8 cellular contexts compared by ENCODE assay signal in the genomic region with DNA sequence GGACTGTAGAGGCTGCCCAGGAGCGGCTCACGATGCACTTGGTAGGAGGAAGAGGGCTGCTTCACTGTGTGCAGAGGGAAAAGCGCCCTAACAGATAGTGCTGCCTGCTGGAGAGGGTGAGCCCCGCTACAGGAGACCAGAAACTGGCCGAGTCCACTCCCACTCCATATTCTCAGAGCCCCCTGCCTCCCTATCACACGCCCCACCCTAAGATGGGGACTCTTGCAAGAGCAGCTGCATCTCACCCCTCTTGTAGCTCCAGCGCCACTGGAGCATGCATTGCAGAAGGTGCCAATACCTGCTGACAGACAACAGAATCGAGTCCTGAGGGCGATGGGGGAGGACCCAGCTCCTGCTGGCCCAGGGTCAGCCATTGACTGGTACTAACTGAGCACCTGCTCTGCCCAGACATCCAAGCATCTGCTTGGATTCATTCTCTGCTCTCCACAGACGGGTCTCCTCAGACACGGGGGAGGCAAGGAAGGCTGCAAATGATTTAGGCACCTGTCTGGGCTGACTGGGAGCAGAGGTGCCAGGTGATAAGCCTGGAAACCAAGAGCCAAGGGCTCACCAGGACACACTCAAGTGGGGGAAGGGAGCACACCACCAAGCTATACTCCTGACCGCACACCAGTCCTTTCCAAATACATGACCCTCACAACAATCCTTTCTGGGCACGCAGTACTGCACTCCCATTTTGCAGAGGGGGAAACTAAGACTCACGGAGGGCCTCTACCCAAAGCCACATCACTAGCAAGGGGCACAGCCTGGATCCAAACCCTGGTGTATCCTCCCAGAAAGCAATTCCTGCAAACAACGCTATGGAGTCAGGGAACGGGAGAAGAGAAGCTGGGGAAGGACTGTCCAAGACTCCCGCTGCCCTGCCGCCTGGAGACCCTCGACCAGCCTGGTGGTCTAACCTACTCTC. TPM values are rescaled to one million over a fixed set of nuclear protein-coding genes. Genes with fewer than 3 reads are reported as not detected.
DNase-seq lines count a peak whose midpoint lies in the region; ATAC-seq and TF ChIP-seq lines count a peak whose summit lies in the region.

No MANE protein-coding gene starts in this region.

- no peak for ATAC-seq in GM18907 (IDR thresholded peaks at IDR 0.05; ENCODE audit: unreplicated experiment)

- H3K4me3 ChIP-seq in ACC112 (ENCODE audit: low read depth, low read length), result peak overlapping the region; percentile 98
- peak overlapping the region; percentile 87 to 99 (median 93) for H3K4me3 ChIP-seq in breast epithelium
- H3K4me3 ChIP-seq in mucosa of stomach (ENCODE audit: low read length), result peak overlapping the region; percentile 42

- H3K9ac ChIP-seq in mucosa of stomach (ENCODE audit: low read length), result peak overlapping the region; percentile 76

- H3K9me3 Mint-ChIP-seq in IgD-negative memory B cell, result no peaks in the 10 kb centered on the region

- no peak overlapping the region for H3K27ac ChIP-seq in ACC112 (ENCODE audit: low read depth, low read length)
- H3K27ac ChIP-seq in breast epithelium, result peak overlapping the region in 1 of 2 donors; percentile 61

- peak overlapping the region; percentile 89 to 99 (median 98) for H3K4me3 Mint-ChIP-seq in IgD-negative memory B cell

- no peaks in the 10 kb centered on the region for H3K27me3 Mint-ChIP-seq in IgD-negative memory B cell

- peaks cover 36 to 53% (median 53%) of the 10 kb centered on the region in 3 donors for H3K4me1 Mint-ChIP-seq in IgD-negative memory B cell

- peaks cover 59% of the 10 kb centered on the region for H3K79me2 ChIP-seq in ACC112 (ENCODE audit: control insufficient read depth, insufficient read depth, low read length, unreplicated experiment)

- H3K27me3 ChIP-seq in ACC112 (ENCODE audit: insufficient read depth, low read length) (no peaks in the 10 kb centered on the region; the same call in 1 of the 2 replicates), breast epithelium (no peaks in the 10 kb centered on the region), mucosa of stomach (ENCODE audit: control insufficient read depth, insufficient read depth, low read length) (no peaks in the 10 kb centered on the region)

- TF ChIP-seq CTCF in breast epithelium (IDR thresholded peaks at IDR 0.05), result no peak

- H3K9me3 ChIP-seq in breast epithelium (no peaks in the 10 kb centered on the region), mucosa of stomach (ENCODE audit: control insufficient read depth, low read length) (no peaks in the 10 kb centered on the region)

- H3K27ac Mint-ChIP-seq in IgD-negative memory B cell, result peak overlapping the region; percentile 84 to 97 (median 95)

- DNase-seq in breast epithelium (ENCODE audit: low spot score in 2 of 2) (no peak), NCI-H524 treated with DMSO at 0.1 percent for 48 hours (lab: John Stamatoyannopoulos, UW) (no peak), NCI-H1048 (lab: John Stamatoyannopoulos, UW) (no peak)
- DNase-seq in stimulated activated CD4-positive, alpha-beta T cell treated with anti-CD3 and anti-CD28 coated beads, Interleukin-2, amount 100 ng/mL, for 48 hours, result no peak

- peaks cover 20% of the 10 kb centered on the region for H3K4me1 ChIP-seq in ACC112 (ENCODE audit: control insufficient read depth, insufficient read depth, low read length, unreplicated experiment)
- peaks cover 8 to 23% of the 10 kb centered on the region in 2 donors for H3K4me1 ChIP-seq in breast epithelium
- H3K4me1 ChIP-seq in mucosa of stomach (ENCODE audit: control insufficient read depth, insufficient read depth, low read length), result peaks cover 54% of the 10 kb centered on the region

- peak overlapping the region; percentile 30 for H2AFZ ChIP-seq in ACC112 (ENCODE audit: low read length, unreplicated experiment)

- no peaks in the 10 kb centered on the region for H3K36me3 Mint-ChIP-seq in IgD-negative memory B cell

- H3K36me3 ChIP-seq in ACC112 (ENCODE audit: insufficient read depth, low read length) (no peaks in the 10 kb centered on the region), breast epithelium (no peaks in the 10 kb centered on the region), mucosa of stomach (ENCODE audit: control insufficient read depth, insufficient read depth, low read length) (no peaks in the 10 kb centered on the region)

- TF ChIP-seq POLR2A in breast epithelium (IDR thresholded peaks at IDR 0.05), result no peak

- intact Hi-C loops in breast epithelium (cut with DNase I; ENCODE audit: low total_unique reads), result no loop called here

RNA-seq across cellular contexts. Expression of gene BICD2, which starts 1.6 kb away (rescaled TPM):
- polyA plus RNA-seq in IgD-negative memory B cell, result 32.8 TPM
- 10 to 100 TPM; 22.8 to 56.0 (median 26.5) TPM for total RNA-seq in breast epithelium

Comparison
In these comparisons a context has a peak if more than half of its experiments do, and no peak if none do; other contexts are left out.
1. H3K4me3 ChIP-seq: peak in every context shown above with its lines; median percentile 98 in ACC112; 93 in breast epithelium; 42 in mucosa of stomach.